Comparison of ENCODE assay signal across 8 cellular contexts in the genomic region with DNA sequence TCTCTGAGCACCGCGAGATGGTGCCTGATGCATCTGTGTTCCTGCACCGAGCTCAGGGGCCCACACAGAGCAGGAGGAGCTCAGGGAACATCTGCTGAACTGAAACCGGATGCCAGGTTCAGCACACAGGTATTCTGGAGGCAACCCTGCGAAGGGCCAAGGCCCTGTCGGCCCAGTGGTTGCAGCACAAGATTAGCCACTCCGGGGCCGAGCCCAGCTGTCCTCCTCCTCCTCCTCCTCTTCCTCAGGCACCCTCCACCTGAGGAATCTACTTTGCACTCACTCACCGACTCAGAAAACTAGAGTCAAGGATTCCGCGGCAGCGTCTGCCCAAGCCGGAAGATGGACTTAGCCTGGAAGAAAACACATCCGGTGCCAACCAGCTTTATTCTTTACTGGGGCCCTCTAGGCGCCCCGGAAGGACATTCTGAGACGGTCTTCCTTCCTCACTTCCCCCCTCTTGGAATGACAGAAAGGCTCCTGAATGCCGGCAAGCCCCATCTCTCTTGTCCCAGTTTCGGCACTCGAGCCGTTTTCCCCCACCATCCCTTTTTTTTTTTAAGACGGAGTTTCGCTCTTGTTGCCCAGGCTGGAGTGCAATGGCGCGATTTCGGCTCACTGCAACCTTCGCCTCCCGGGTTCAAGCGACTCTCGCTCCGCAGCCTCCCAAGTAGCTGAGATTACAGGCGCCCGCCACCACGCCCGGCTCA. TPM values are rescaled to one million over a fixed set of nuclear protein-coding genes. Genes with fewer than 3 reads are reported as not detected.
DNase-seq lines count a peak whose midpoint lies in the region; ATAC-seq and TF ChIP-seq lines count a peak whose summit lies in the region.

A gene with protein sequence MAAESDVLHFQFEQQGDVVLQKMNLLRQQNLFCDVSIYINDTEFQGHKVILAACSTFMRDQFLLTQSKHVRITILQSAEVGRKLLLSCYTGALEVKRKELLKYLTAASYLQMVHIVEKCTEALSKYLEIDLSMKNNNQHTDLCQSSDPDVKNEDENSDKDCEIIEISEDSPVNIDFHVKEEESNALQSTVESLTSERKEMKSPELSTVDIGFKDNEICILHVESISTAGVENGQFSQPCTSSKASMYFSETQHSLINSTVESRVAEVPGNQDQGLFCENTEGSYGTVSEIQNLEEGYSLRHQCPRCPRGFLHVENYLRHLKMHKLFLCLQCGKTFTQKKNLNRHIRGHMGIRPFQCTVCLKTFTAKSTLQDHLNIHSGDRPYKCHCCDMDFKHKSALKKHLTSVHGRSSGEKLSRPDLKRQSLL (minus strand): TSS at position 360 of the 710 bp plus-strand sequence. CDS start 1,251 bp downstream, outside the sequence.

- H3K27ac ChIP-seq in cardiac muscle cell = peak within 1 kb of the TSS; percentile 76
- peak within 1 kb of the TSS; percentile 76 for H3K27ac ChIP-seq in parathyroid adenoma
- peak within 1 kb of the TSS; percentile 84 for H3K27ac ChIP-seq in upper lobe of right lung

- ATAC-seq in HG02588 (IDR thresholded peaks at IDR 0.05; ENCODE audit: unreplicated experiment) (peak; percentile 94), SK-N-SH treated with all-trans-retinoic acid at 6 μM for 48 hours (peak; percentile 99), upper lobe of right lung (peak; percentile 99)
- peak; percentile 98 for ATAC-seq in activated naive CD8-positive, alpha-beta T cell treated with anti-CD3 and anti-CD28 coated beads, Interleukin-2, amount 10 ng/mL, durations not matched to agents 7 days and 5 days (ENCODE audit: low read depth)

- H3K4me3 ChIP-seq in cardiac muscle cell (peak within 1 kb of the TSS; percentile 54), parathyroid adenoma (ENCODE audit: low read depth, low read length) (peak within 1 kb of the TSS; percentile 96), upper lobe of right lung (peak within 1 kb of the TSS; percentile 86)

- peak within 1 kb of the TSS; percentile 94 for H2AFZ ChIP-seq in parathyroid adenoma

- H3K4me1 ChIP-seq in cardiac muscle cell (ENCODE audit: low read depth) (peaks cover 13% of the 10 kb centered on the region), parathyroid adenoma (peaks cover 5% of the 10 kb centered on the region), upper lobe of right lung (peaks cover 9% of the 10 kb centered on the region)

- peak within 1 kb of the TSS; percentile 94 for H3K4me3 Mint-ChIP-seq in activated naive CD8-positive, alpha-beta T cell treated with anti-CD3 and anti-CD28 coated beads, Interleukin-2, amount 10 ng/mL, durations not matched to agents 7 days and 5 days

- H3K9ac ChIP-seq in parathyroid adenoma = peak within 1 kb of the TSS; percentile 3

- H3K4me1 Mint-ChIP-seq in activated naive CD8-positive, alpha-beta T cell treated with anti-CD3 and anti-CD28 coated beads, Interleukin-2, amount 10 ng/mL, durations not matched to agents 7 days and 5 days = peaks cover 22% of the 10 kb centered on the region

- no peaks in the 10 kb centered on the region for H3K79me2 ChIP-seq in parathyroid adenoma

- H3K27me3 ChIP-seq in cardiac muscle cell (no peaks in the 10 kb centered on the region), parathyroid adenoma (ENCODE audit: control insufficient read depth, insufficient read depth, low read length) (no peaks in the 10 kb centered on the region), upper lobe of right lung (no peaks in the 10 kb centered on the region)

- TF ChIP-seq CTCF in GM10266 (IDR thresholded peaks at IDR 0.05; ENCODE audit: control insufficient read depth, insufficient read depth, low read depth, missing control alignments) = no peak
- TF ChIP-seq CTCF in cardiac muscle cell (IDR thresholded peaks at IDR 0.05; ENCODE audit: low read depth, low read length) = no peak
- no peak for TF ChIP-seq CTCF in parathyroid adenoma (IDR thresholded peaks at IDR 0.05)
- TF ChIP-seq CTCF in upper lobe of right lung (IDR thresholded peaks at IDR 0.05) = no peak

- DNase-seq in GM10266 (ENCODE audit: extremely low spot score) (peak; percentile 72), NCI-H1048 (lab: John Stamatoyannopoulos, UW) (peak; percentile 18), cardiac muscle cell (ENCODE audit: low read depth in 1 of 2, low spot score in 1 of 2) (peak; percentile 82 to 89), upper lobe of right lung (peak; percentile 82)
- DNase-seq in activated naive CD8-positive, alpha-beta T cell treated with anti-CD3 and anti-CD28 coated beads, Interleukin-2, amount 10 ng/mL, durations not matched to agents 7 days and 5 days = peak; percentile 71

- intact Hi-C loops in upper lobe of right lung (cut with DNase I) = no loop called here

- peak within 1 kb of the TSS; percentile 98 for H3K4me2 ChIP-seq in parathyroid adenoma (ENCODE audit: low read length)

- peaks cover 21% of the 10 kb centered on the region for H3K36me3 Mint-ChIP-seq in activated naive CD8-positive, alpha-beta T cell treated with anti-CD3 and anti-CD28 coated beads, Interleukin-2, amount 10 ng/mL, durations not matched to agents 7 days and 5 days

- POLR2A ChIA-PET in activated naive CD8-positive, alpha-beta T cell treated with anti-CD3 and anti-CD28 coated beads, Interleukin-2, amount 10 ng/mL, durations not matched to agents 7 days and 5 days (lab: Charles Lee) = interaction anchor here (0.6 to 2.5 kb wide), 14 partner anchors 9 to 1712 kb away, joined by 3 to 33 read pairs (median 6); partner anchors contain the start of genes PDCL, RABGAP1, RC3H2 and ZBTB26

- H3K36me3 ChIP-seq in cardiac muscle cell (peaks cover 15% of the 10 kb centered on the region), parathyroid adenoma (ENCODE audit: control insufficient read depth, insufficient read depth, low read length) (peaks cover 2% of the 10 kb centered on the region), upper lobe of right lung (peaks cover 38% of the 10 kb centered on the region)

- peak within 1 kb of the TSS; percentile 96 for H3K27ac Mint-ChIP-seq in activated naive CD8-positive, alpha-beta T cell treated with anti-CD3 and anti-CD28 coated beads, Interleukin-2, amount 10 ng/mL, durations not matched to agents 7 days and 5 days

- no peaks in the 10 kb centered on the region for H3K9me3 Mint-ChIP-seq in activated naive CD8-positive, alpha-beta T cell treated with anti-CD3 and anti-CD28 coated beads, Interleukin-2, amount 10 ng/mL, durations not matched to agents 7 days and 5 days

- H3K27me3 Mint-ChIP-seq in activated naive CD8-positive, alpha-beta T cell treated with anti-CD3 and anti-CD28 coated beads, Interleukin-2, amount 10 ng/mL, durations not matched to agents 7 days and 5 days = no peaks in the 10 kb centered on the region

- no peaks in the 10 kb centered on the region for H3K9me3 ChIP-seq in cardiac muscle cell (ENCODE audit: low read depth)
- no peaks in the 10 kb centered on the region for H3K9me3 ChIP-seq in parathyroid adenoma (ENCODE audit: control insufficient read depth, low read length)
- no peaks in the 10 kb centered on the region for H3K9me3 ChIP-seq in upper lobe of right lung

TF ChIP-seq in SK-N-SH treated with all-trans-retinoic acid at 6 μM for 48 hours, 23 proteins besides CTCF, POLR2A, EP300 and RAD21:
- TF ChIP-seq ESRRG (CRISPR knock-in tag; IDR thresholded peaks at IDR 0.05) = 0 out of 2 replicates have a peak, but pooled peaks have one; percentile 43
- no peak for TF ChIP-seq ISL1 (CRISPR knock-in tag; IDR thresholded peaks at IDR 0.05)

RNA-seq across cellular contexts. Expression of the gene that starts here (rescaled TPM):
- total RNA-seq in activated naive CD8-positive, alpha-beta T cell treated with anti-CD3 and anti-CD28 coated beads, Interleukin-2, amount 10 ng/mL, durations not matched to agents 7 days and 5 days = 10 to 100 TPM; 13.0 to 13.6 TPM
- total RNA-seq in cardiac muscle cell (5.4 and 6.0 TPM in 2 replicates), upper lobe of right lung (8.0 TPM)
- polyA plus RNA-seq in cardiac muscle cell = 2.5 and 4.5 TPM in 2 replicates

Comparison
In these comparisons a context has a peak if more than half of its experiments do, and no peak if none do; other contexts are left out.
1. Peak in every context shown above with its lines: DNase-seq, ATAC-seq, H3K4me3 ChIP-seq and H3K27ac ChIP-seq.
2. DNase-seq: peak in every context shown above with its lines; median percentile 86 in cardiac muscle cell; 82 in upper lobe of right lung; 72 in GM10266; 71 in activated naive CD8-positive, alpha-beta T cell treated with anti-CD3 and anti-CD28 coated beads, Interleukin-2, amount 10 ng/mL, durations not matched to agents 7 days and 5 days; 18 in NCI-H1048.